Comparison of ENCODE assay signal across 8 cellular contexts in the genomic region with DNA sequence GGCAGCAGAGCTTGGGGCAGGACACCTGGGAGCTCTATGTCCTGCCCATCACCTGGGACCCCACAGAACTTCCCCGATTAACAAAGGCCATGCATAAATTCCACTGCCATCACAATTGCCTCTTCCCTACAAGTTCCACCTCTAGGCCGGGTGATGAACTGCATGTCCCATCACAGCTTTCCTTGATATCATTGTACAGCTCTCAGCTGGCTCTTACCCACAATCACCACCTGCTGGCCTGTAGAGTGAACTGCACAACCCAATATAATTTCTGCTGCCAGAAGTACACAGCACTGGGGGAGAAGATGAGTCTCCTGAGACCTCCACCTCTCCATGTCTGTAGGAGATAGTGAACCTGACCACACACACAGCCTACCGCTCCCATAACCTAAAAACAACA.
DNase-seq lines count a peak whose midpoint lies in the region; ATAC-seq, FAIRE-seq and TF ChIP-seq lines count a peak whose summit lies in the region.

No MANE protein-coding gene starts in this region.

- intact Hi-C loops in posterior vena cava (cut with DNase I), result no loop called here

- ATAC-seq in GM19328 (IDR thresholded peaks at IDR 0.05; ENCODE audit: unreplicated experiment) (peak; percentile 97), HG03097 (IDR thresholded peaks at IDR 0.05; ENCODE audit: low FRiP score, unreplicated experiment) (peak; percentile 99)

- peak; percentile 25 for TF ChIP-seq CTCF in D721Med (IDR thresholded peaks at IDR 0.05; ENCODE audit: insufficient read depth, missing control alignments)

- DNase-seq in D721Med (ENCODE audit: insufficient read length, low spot score), result no peak
- DNase-seq in RPMI8226, result peak; percentile 12
- DNase-seq in iPS-NIHi7 (ENCODE audit: extremely low spot score), result peak; percentile 78
- DNase-seq in hepatic stellate cell (ENCODE audit: low spot score), result no peak
- DNase-seq in posterior vena cava (ENCODE audit: low spot score), result no peak
- no peak for DNase-seq in amniotic stem cell (lab: John Stamatoyannopoulos, UW)

- FAIRE-seq in D721Med (lab: Jason Lieb, UNC), result no peak

Comparison
In these comparisons a context has a peak if more than half of its experiments do, and no peak if none do; other contexts are left out.
1. DNase-seq: peak in RPMI8226 (single experiment) and iPS-NIHi7 (single experiment); none in D721Med (single experiment), hepatic stellate cell (single experiment), posterior vena cava (single experiment) and amniotic stem cell (single experiment).